In the genomic region with DNA sequence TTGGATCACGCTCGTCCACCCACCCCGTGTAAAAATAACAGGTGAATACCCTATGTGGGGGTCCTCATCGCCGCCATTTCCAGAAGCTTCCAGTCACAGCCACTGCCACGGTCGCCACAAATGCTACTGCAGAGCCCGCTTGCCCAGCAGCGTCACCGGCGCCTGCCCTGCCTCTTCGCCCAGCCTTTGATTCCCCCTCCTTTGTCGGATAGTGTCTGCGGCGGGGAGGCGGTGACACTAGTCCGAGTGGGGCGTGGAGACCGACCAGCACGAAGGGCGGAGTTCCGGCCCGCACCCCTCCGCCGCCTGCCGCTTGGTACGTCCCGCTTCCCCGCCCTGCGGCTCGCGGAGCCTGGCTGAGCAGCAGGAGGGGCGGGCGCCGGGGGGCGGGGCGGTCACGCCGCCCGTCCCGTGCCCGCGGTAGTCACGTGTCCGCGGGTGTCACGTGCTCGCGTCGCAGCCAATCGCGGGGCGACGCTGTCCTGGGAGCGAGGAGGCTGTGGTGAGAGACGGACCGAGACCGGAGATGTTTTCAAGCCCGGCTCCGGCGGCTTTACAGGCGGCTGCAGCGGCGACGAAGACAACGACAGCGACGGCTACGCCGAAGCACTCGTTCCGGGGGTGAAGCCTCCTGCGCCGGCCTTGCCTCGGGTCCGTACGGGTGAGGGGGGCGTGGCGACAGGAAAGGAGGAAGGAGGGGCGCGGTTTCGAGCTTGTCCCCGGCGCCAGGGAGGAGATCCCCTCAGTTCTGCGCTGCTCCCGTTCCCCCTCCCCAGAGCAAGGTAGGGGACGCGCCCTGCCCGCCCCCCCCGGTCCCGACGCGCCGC, we compare ENCODE assay signal across 8 cellular contexts. TPM values are rescaled to one million over a fixed set of nuclear protein-coding genes. Genes with fewer than 3 reads are reported as not detected.
DNase-seq lines count a peak whose midpoint lies in the region; ATAC-seq and TF ChIP-seq lines count a peak whose summit lies in the region.

Gene ANKRD12, plus strand, starts transcription at position 467 of the 827 bp plus-strand sequence. CDS start 45,652 bp downstream, outside the sequence.

- H3K4me3 ChIP-seq in mucosa of descending colon, result peak within 1 kb of the TSS; percentile 64

- TF ChIP-seq CTCF in mucosa of descending colon (IDR thresholded peaks at IDR 0.05), result no peak

- intact Hi-C loops in mucosa of descending colon (cut with DNase I, micrococcal nuclease), result no loop called here

- H3K36me3 ChIP-seq in mucosa of descending colon (ENCODE audit: low read depth), result peaks cover 13% of the 10 kb centered on the region

- ATAC-seq in GM21619 (IDR thresholded peaks at IDR 0.05; ENCODE audit: unreplicated experiment) (peak; percentile 64), mucosa of descending colon (peak; percentile 94)

- H3K4me1 ChIP-seq in mucosa of descending colon (ENCODE audit: low read depth), result peaks cover 45% of the 10 kb centered on the region

- peak; percentile 79 for DNase-seq in DMS114 treated with DMSO at 0.1 percent for 48 hours (lab: John Stamatoyannopoulos, UW; ENCODE audit: unreplicated experiment)
- peak; percentile 28 for DNase-seq in OCI-M2 (lab: John Stamatoyannopoulos, UW; ENCODE audit: unreplicated experiment)
- DNase-seq in activated T-cell treated with anti-CD3 and anti-CD28 coated beads for 4 hours, result peak; percentile 93
- DNase-seq in epithelial cell of prostate (ENCODE audit: low read depth, low spot score), result peak; percentile 90
- DNase-seq in mucosa of descending colon, result peak; percentile 96 to 99 (median 99)
- peak; percentile 92 to 96 for DNase-seq in stimulated activated CD8-positive, alpha-beta memory T cell treated with anti-CD3 and anti-CD28 coated beads, Interleukin-4, amount 100 ng/mL, for 1 hour (ENCODE audit: low read depth in 2 of 2, low spot score in 1 of 2)

- TF ChIP-seq RAD21 in Ishikawa (IDR thresholded peaks at IDR 0.05; ENCODE audit: low read depth), result no peak

- peak within 1 kb of the TSS; percentile 97 for H3K27ac ChIP-seq in epithelial cell of prostate

- H3K9me3 ChIP-seq in mucosa of descending colon, result no peaks in the 10 kb centered on the region

- peak; percentile 43; the same call in 1 of the 2 replicates for TF ChIP-seq EP300 in Ishikawa (IDR thresholded peaks at IDR 0.05; ENCODE audit: borderline replicate concordance)

TF ChIP-seq in Ishikawa, 13 proteins besides CTCF, POLR2A, EP300 and RAD21:
- TF ChIP-seq YY1 (IDR thresholded peaks at IDR 0.05; ENCODE audit: low read depth) (no peak; the same call in 1 of the 2 replicates), CREB1 (IDR thresholded peaks at IDR 0.05; ENCODE audit: low read depth) (no peak), CEBPB (IDR thresholded peaks at IDR 0.05) (no peak), TCF12 (IDR thresholded peaks at IDR 0.05; ENCODE audit: low read depth) (peak; percentile 40; the same call in 1 of the 2 replicates), MAX (IDR thresholded peaks at IDR 0.05) (peak; percentile 44), TEAD4 (IDR thresholded peaks at IDR 0.05) (0 out of 2 replicates have a peak, but pooled peaks have one; percentile 7), USF1 (IDR thresholded peaks at IDR 0.05) (peak; percentile 98), NFIC (IDR thresholded peaks at IDR 0.05) (no peak), TAF1 (IDR thresholded peaks at IDR 0.05; ENCODE audit: low read depth) (peak; percentile 46), EGR1 (IDR thresholded peaks at IDR 0.05) (no peak), ZBTB7A (IDR thresholded peaks at IDR 0.05; ENCODE audit: low read depth) (peak; percentile 77), FOXM1 (IDR thresholded peaks at IDR 0.05; ENCODE audit: borderline replicate concordance, low read depth) (no peak)
- TF ChIP-seq, protein P1, sequence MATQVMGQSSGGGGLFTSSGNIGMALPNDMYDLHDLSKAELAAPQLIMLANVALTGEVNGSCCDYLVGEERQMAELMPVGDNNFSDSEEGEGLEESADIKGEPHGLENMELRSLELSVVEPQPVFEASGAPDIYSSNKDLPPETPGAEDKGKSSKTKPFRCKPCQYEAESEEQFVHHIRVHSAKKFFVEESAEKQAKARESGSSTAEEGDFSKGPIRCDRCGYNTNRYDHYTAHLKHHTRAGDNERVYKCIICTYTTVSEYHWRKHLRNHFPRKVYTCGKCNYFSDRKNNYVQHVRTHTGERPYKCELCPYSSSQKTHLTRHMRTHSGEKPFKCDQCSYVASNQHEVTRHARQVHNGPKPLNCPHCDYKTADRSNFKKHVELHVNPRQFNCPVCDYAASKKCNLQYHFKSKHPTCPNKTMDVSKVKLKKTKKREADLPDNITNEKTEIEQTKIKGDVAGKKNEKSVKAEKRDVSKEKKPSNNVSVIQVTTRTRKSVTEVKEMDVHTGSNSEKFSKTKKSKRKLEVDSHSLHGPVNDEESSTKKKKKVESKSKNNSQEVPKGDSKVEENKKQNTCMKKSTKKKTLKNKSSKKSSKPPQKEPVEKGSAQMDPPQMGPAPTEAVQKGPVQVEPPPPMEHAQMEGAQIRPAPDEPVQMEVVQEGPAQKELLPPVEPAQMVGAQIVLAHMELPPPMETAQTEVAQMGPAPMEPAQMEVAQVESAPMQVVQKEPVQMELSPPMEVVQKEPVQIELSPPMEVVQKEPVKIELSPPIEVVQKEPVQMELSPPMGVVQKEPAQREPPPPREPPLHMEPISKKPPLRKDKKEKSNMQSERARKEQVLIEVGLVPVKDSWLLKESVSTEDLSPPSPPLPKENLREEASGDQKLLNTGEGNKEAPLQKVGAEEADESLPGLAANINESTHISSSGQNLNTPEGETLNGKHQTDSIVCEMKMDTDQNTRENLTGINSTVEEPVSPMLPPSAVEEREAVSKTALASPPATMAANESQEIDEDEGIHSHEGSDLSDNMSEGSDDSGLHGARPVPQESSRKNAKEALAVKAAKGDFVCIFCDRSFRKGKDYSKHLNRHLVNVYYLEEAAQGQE (IDR thresholded peaks at IDR 0.05; ENCODE audit: low read depth), result no peak

RNA-seq across cellular contexts. Expression of gene ANKRD12, which starts in this region (rescaled TPM):
- 100 to 1,000 TPM in 1 of 3 donors, 10 to 100 TPM in 2; 46.8 to 108 (median 63.6) TPM for total RNA-seq in mucosa of descending colon

Comparison
In these comparisons a context has a peak if more than half of its experiments do, and no peak if none do; other contexts are left out.
1. Peak in every context shown above with its lines: DNase-seq, ATAC-seq, H3K4me3 ChIP-seq and H3K27ac ChIP-seq.
2. DNase-seq: peak in every context shown above with its lines; median percentile 99 in mucosa of descending colon; 94 in stimulated activated CD8-positive, alpha-beta memory T cell treated with anti-CD3 and anti-CD28 coated beads, Interleukin-4, amount 100 ng/mL, for 1 hour; 93 in activated T-cell treated with anti-CD3 and anti-CD28 coated beads for 4 hours; 90 in epithelial cell of prostate; 79 in DMS114 treated with DMSO at 0.1 percent for 48 hours; 28 in OCI-M2.